ENCODE assay signal across 8 cellular contexts in genomic region chr9:94639045-94639995, GRCh38. TPM values are rescaled to one million over a fixed set of nuclear protein-coding genes. Genes with fewer than 3 reads are reported as not detected.
A peak's percentile ranks its signal among the peaks of the same experiment; 100 is the strongest.
DNase-seq lines count a peak whose midpoint lies in the region; ATAC-seq, FAIRE-seq and TF ChIP-seq lines count a peak whose summit lies in the region.

FBP1 (minus strand) TSS chr9:94639518; CDS start chr9:94639310, 208 bp downstream.

- H3K27me3 ChIP-seq in parathyroid adenoma (ENCODE audit: control insufficient read depth, insufficient read depth, low read length) = no peaks in the 10 kb centered on the region

- peaks cover 3% of the 10 kb centered on the region for H3K79me2 ChIP-seq in parathyroid adenoma

- peak within 1 kb of the TSS; percentile 60 for H3K4me3 ChIP-seq in parathyroid adenoma (ENCODE audit: low read depth, low read length)

- H2AFZ ChIP-seq in parathyroid adenoma = peak within 1 kb of the TSS; percentile 74

- DNase-seq in NCI-H69 (lab: John Stamatoyannopoulos, UW) = peak; percentile 64
- DNase-seq in activated gamma-delta T cell (lab: John Stamatoyannopoulos, UW) = peak; percentile 39
- DNase-seq in Right ventricle myocardium inferior (ENCODE audit: missing footprints) = peak; percentile 85
- no peak for DNase-seq in HPDE6-E6E7 (ENCODE audit: extremely low spot score)
- DNase-seq in HTR-8/SVneo (ENCODE audit: insufficient read length, low spot score) = no peak

- no peak for FAIRE-seq in HTR-8/SVneo (lab: Jason Lieb, UNC)

- no peak for TF ChIP-seq CTCF in parathyroid adenoma (IDR thresholded peaks at IDR 0.05)

- intact Hi-C loops in Right ventricle myocardium inferior (cut with DNase I) = no loop called here

- H3K4me2 ChIP-seq in parathyroid adenoma (ENCODE audit: low read length) = peak within 1 kb of the TSS; percentile 74

- ATAC-seq in GM19455 (IDR thresholded peaks at IDR 0.05; ENCODE audit: unreplicated experiment) (peak; percentile 61), Right ventricle myocardium inferior (peak; percentile 60), HG03571 (IDR thresholded peaks at IDR 0.05; ENCODE audit: unreplicated experiment) (no peak)

- no peak within 1 kb of the TSS for H3K9ac ChIP-seq in parathyroid adenoma

- H3K36me3 ChIP-seq in parathyroid adenoma (ENCODE audit: control insufficient read depth, insufficient read depth, low read length) = no peaks in the 10 kb centered on the region

- no peaks in the 10 kb centered on the region for H3K9me3 ChIP-seq in parathyroid adenoma (ENCODE audit: control insufficient read depth, low read length)

- H3K27ac ChIP-seq in parathyroid adenoma = peak within 1 kb of the TSS; percentile 86

- H3K4me1 ChIP-seq in parathyroid adenoma = peaks cover 6% of the 10 kb centered on the region

RNA-seq across cellular contexts. Expression of gene FBP1, which starts in this region (rescaled TPM):
- total RNA-seq in Right ventricle myocardium inferior = 1.0 TPM

Comparison
In these comparisons a context has a peak if more than half of its experiments do, and no peak if none do; other contexts are left out.
1. DNase-seq: peak in NCI-H69 (single experiment), activated gamma-delta T cell (single experiment) and Right ventricle myocardium inferior (single experiment); none in HPDE6-E6E7 (single experiment) and HTR-8/SVneo (single experiment).